ENCODE assay signal across 21 cellular contexts in genomic region chr3:34386309-34386708, GRCh38.
"Had no signal": no experiment of that assay in that cellular context is flagged by ENCODE, and none has a peak within 500 bp of the region (broad histone marks: within the 10 kb centered on the region; RNA-seq: fewer than 3 reads in every experiment).

No MANE protein-coding gene starts in this region.

- H3K9me3 Mint-ChIP-seq: dendritic cell treated with granulocyte-macrophage colony-stimulating factor and Interleukin-4, amounts not matched to agents 40 ng/mL and 50 ng/mL, for 4 days; effector memory CD8-positive, alpha-beta T cell had no signal

- H3K27ac Mint-ChIP-seq: dendritic cell treated with granulocyte-macrophage colony-stimulating factor and Interleukin-4, amounts not matched to agents 40 ng/mL and 50 ng/mL, for 4 days; effector memory CD8-positive, alpha-beta T cell; immature natural killer cell had no signal

- H3K27ac ChIP-seq: colonic mucosa, esophagus muscularis mucosa, foreskin keratinocyte, gastroesophageal sphincter, heart left ventricle, hepatocyte, left lung, lower lobe of right lung had no signal

- DNase-seq: colonic mucosa; cortex of kidney; effector CD8-positive, alpha-beta T cell; effector memory CD8-positive, alpha-beta T cell; foreskin keratinocyte; heart left ventricle; hypothalamus; immature natural killer cell; islet precursor cell; kidney; kidney glomerular epithelial cell; left lung; left ventricle myocardium superior; lower lobe of right lung; mesenchymal stem cell; midbrain; naive B cell had no signal

- H2AFZ ChIP-seq: hepatocyte had no signal

- H3K4me3 Mint-ChIP-seq: dendritic cell treated with granulocyte-macrophage colony-stimulating factor and Interleukin-4, amounts not matched to agents 40 ng/mL and 50 ng/mL, for 4 days; effector memory CD8-positive, alpha-beta T cell; immature natural killer cell; naive B cell had no signal

- H3K79me2 ChIP-seq: hepatocyte had no signal

- H3K27me3 Mint-ChIP-seq: dendritic cell treated with granulocyte-macrophage colony-stimulating factor and Interleukin-4, amounts not matched to agents 40 ng/mL and 50 ng/mL, for 4 days; effector memory CD8-positive, alpha-beta T cell; naive B cell had no signal

- ATAC-seq: effector memory CD8-positive, alpha-beta T cell; foreskin keratinocyte; gastroesophageal sphincter; heart left ventricle; left lung; left ventricle myocardium superior; lower lobe of right lung had no signal

- H3K36me3 ChIP-seq: colonic mucosa, esophagus muscularis mucosa, gastroesophageal sphincter, heart left ventricle, left lung, lower lobe of right lung had no signal

- H3K4me1 Mint-ChIP-seq: immature natural killer cell, naive B cell had no signal

- H3K4me3 ChIP-seq: colonic mucosa, esophagus muscularis mucosa, gastroesophageal sphincter, heart left ventricle, hepatocyte, left lung, lower lobe of right lung had no signal

- H3K36me3 Mint-ChIP-seq: immature natural killer cell, naive B cell had no signal

- H3K4me2 ChIP-seq: hepatocyte had no signal

- H3K4me1 ChIP-seq: colonic mucosa, foreskin keratinocyte, heart left ventricle, left lung, lower lobe of right lung had no signal

- H3K27me3 ChIP-seq: colonic mucosa, esophagus muscularis mucosa, foreskin keratinocyte, gastroesophageal sphincter, heart left ventricle, hepatocyte, left lung had no signal
